ENCODE assay signal across 27 cellular contexts in genomic region chr6:169932491-169932890, GRCh38.
DNase-seq lines count a peak whose midpoint lies in the region; ATAC-seq, FAIRE-seq and TF ChIP-seq lines count a peak whose summit lies in the region.
"Had no signal": no experiment of that assay in that cellular context is flagged by ENCODE, and none has a peak within 500 bp of the region (broad histone marks: within the 10 kb centered on the region; RNA-seq: fewer than 3 reads in every experiment).

No MANE protein-coding gene starts in this region.

- H2BK15ac ChIP-seq in neuronal stem cell (ENCODE audit: low read length) = peak overlapping the region; percentile 35

- no peak overlapping the region for H3K27ac Mint-ChIP-seq in endodermal cell
- H3K27ac Mint-ChIP-seq: activated B cell treated with CpG ODN at 0.5 μM for 24 hours; naive B cell; stimulated activated naive B cell treated with anti-CD40 and anti-IgM and Interleukin-4, amounts not matched to agents 10 μg/mL and 1 μg/mL and 100 μg/mL, for 72 hours had no signal

- peak overlapping the region; percentile 92 for H3K18ac ChIP-seq in neuronal stem cell (ENCODE audit: low read length)

- H2BK5ac ChIP-seq in neuronal stem cell (ENCODE audit: low read length) = no peak overlapping the region

- H3K9me1 ChIP-seq in K562 (ENCODE audit: control insufficient read depth, insufficient read depth, low read length) = no peaks in the 10 kb centered on the region

- H2AK5ac ChIP-seq in neuronal stem cell (ENCODE audit: low read depth, low read length) = no peak overlapping the region

- H3K23ac ChIP-seq in neuronal stem cell (ENCODE audit: low read depth, low read length, poor library complexity) = peak overlapping the region; percentile 23

- no peak overlapping the region for H3K4ac ChIP-seq in neuronal stem cell (ENCODE audit: low read length)

- no peak overlapping the region; the same call in 1 of the 2 replicates for H3K4me2 ChIP-seq in K562 (ENCODE audit: insufficient read depth, low read length)
- H3K4me2 ChIP-seq in neuronal stem cell (ENCODE audit: insufficient read depth, low read length, poor library complexity, severe bottlenecking) = no peak overlapping the region

- no peak for TF ChIP-seq RAD21 in K562 (CRISPR knock-in tag; conservative IDR thresholded peaks at IDR 0.05 in 1 of 2, IDR thresholded peaks at IDR 0.05 in 1 of 2)

- H3K4me1 Mint-ChIP-seq in endodermal cell = peaks cover 2% of the 10 kb centered on the region
- H3K4me1 Mint-ChIP-seq: activated B cell treated with CpG ODN at 0.5 μM for 24 hours; naive B cell; stimulated activated naive B cell treated with anti-CD40 and anti-IgM and Interleukin-4, amounts not matched to agents 10 μg/mL and 1 μg/mL and 100 μg/mL, for 72 hours had no signal

- H3K9me3 ChIP-seq in K562 (replicated peaks; ENCODE audit: control insufficient read depth, insufficient read depth, low read depth, low read length) (no peaks in the 10 kb centered on the region), neuronal stem cell (replicated peaks in 1 of 2; ENCODE audit: control insufficient read depth in 2 of 2, insufficient read depth in 1 of 2, low read depth in 1 of 2, low read length in 2 of 2) (peaks cover 0 to 3% of the 10 kb centered on the region in 2 donors), endodermal cell (ENCODE audit: control insufficient read depth, low read length) (no peaks in the 10 kb centered on the region)
- H3K9me3 ChIP-seq: heart left ventricle, uterus had no signal

- no peak overlapping the region for H3K9ac ChIP-seq in K562 (ENCODE audit: insufficient read depth in 1 of 2, low read depth in 2 of 2, low read length in 2 of 2)
- H3K9ac ChIP-seq in neuronal stem cell (ENCODE audit: low read depth, low read length, poor library complexity) = no peak overlapping the region
- H3K9ac ChIP-seq in endodermal cell (ENCODE audit: extremely low read depth, low read length, poor library complexity, severe bottlenecking) = no peak overlapping the region

- no peaks in the 10 kb centered on the region for H3K27me3 Mint-ChIP-seq in endodermal cell (ENCODE audit: insufficient read depth)

- H3K79me1 ChIP-seq in neuronal stem cell (ENCODE audit: low read depth, low read length) = no peaks in the 10 kb centered on the region

- no peak overlapping the region for H4K8ac ChIP-seq in neuronal stem cell (ENCODE audit: low read depth, low read length)

- FAIRE-seq in K562 (lab: Jason Lieb, UNC) = no peak

- H4K91ac ChIP-seq in neuronal stem cell (ENCODE audit: low read depth, low read length, poor library complexity) = peak overlapping the region; percentile 35

- H3K14ac ChIP-seq in neuronal stem cell (ENCODE audit: low read length) = no peak overlapping the region

- H3K4me3 Mint-ChIP-seq in endodermal cell = no peak overlapping the region
- H3K4me3 Mint-ChIP-seq: activated B cell treated with CpG ODN at 0.5 μM for 24 hours; naive B cell; stimulated activated naive B cell treated with anti-CD40 and anti-IgM and Interleukin-4, amounts not matched to agents 10 μg/mL and 1 μg/mL and 100 μg/mL, for 72 hours had no signal

- H2BK12ac ChIP-seq in neuronal stem cell (ENCODE audit: low read length) = no peak overlapping the region

- H3K36me3 ChIP-seq in K562 (ENCODE audit: control insufficient read depth, insufficient read depth, low read length) (no peaks in the 10 kb centered on the region), neuronal stem cell (replicated peaks in 1 of 2; ENCODE audit: control insufficient read depth in 2 of 2, insufficient read depth in 2 of 2, low read length in 2 of 2) (no peaks in the 10 kb centered on the region), endodermal cell (ENCODE audit: control insufficient read depth, insufficient read depth, low read length) (no peaks in the 10 kb centered on the region)
- H3K36me3 ChIP-seq: heart left ventricle, uterus had no signal

- BruUV-seq in K562 (replicated peaks; lab: Mats Ljungman, UMichigan) = no TSS peak

- no peak overlapping the region for H2BK120ac ChIP-seq in neuronal stem cell (ENCODE audit: low read depth, low read length)

- peaks cover 4% of the 10 kb centered on the region; the same call in 1 of the 2 replicates for H4K20me1 ChIP-seq in K562 (replicated peaks; ENCODE audit: control insufficient read depth, insufficient read depth, low read length)

- H3K4me3 ChIP-seq in K562 (no peak overlapping the region), neuronal stem cell (ENCODE audit: low read length in 2 of 2) (no peak overlapping the region), endodermal cell (ENCODE audit: low read length) (no peak overlapping the region)
- H3K4me3 ChIP-seq: dorsolateral prefrontal cortex, heart left ventricle, uterus had no signal

- in situ Hi-C loops in K562 (cut with MboI) = no loop called here

- TF ChIP-seq EP300 in K562 (IDR thresholded peaks at IDR 0.05; ENCODE audit: low read length) = no peak

- H3K4me1 ChIP-seq in K562 (replicated peaks in 1 of 2; ENCODE audit: control insufficient read depth in 2 of 2, insufficient read depth in 2 of 2, low read length in 2 of 2) = peaks cover 0 to 5% of the 10 kb centered on the region in 2 experiments; a peak in 1 of 5 replicates
- peaks cover 0 to 15% of the 10 kb centered on the region in 2 donors for H3K4me1 ChIP-seq in neuronal stem cell (ENCODE audit: control insufficient read depth in 2 of 2, insufficient read depth in 1 of 2, low read depth in 1 of 2, low read length in 2 of 2)
- H3K4me1 ChIP-seq in endodermal cell (ENCODE audit: control insufficient read depth, insufficient read depth, low read length) = no peaks in the 10 kb centered on the region

- CTCF ChIA-PET in K562 (lab: Yijun Ruan, JAX; ENCODE audit: low intra/inter-chr PET ratio) = no interaction called here

- H3K79me2 ChIP-seq in K562 (ENCODE audit: control insufficient read depth, insufficient read depth, low read length) = no peaks in the 10 kb centered on the region

- ATAC-seq in K562 = peak; percentile 54
- ATAC-seq in HG02870 (IDR thresholded peaks at IDR 0.05; ENCODE audit: unreplicated experiment) = no peak
- ATAC-seq in HG03097 (IDR thresholded peaks at IDR 0.05; ENCODE audit: low FRiP score, unreplicated experiment) = no peak
- ATAC-seq: heart left ventricle; left lobe of liver; right cardiac atrium; SK-N-SH treated with all-trans-retinoic acid at 6 μM for 48 hours; stimulated activated naive B cell treated with anti-CD40 and anti-IgM and Interleukin-4, amounts not matched to agents 10 μg/mL and 1 μg/mL and 100 μg/mL, for 72 hours had no signal

- under 1% methylated on average over 22 of the region's 22 CpGs for WGBS in K562 (ENCODE audit: insufficient coverage, low coverage, missing lambda C conversion rate)
- WGBS in neuronal stem cell (ENCODE audit: extremely low coverage in 2 of 2, insufficient read length in 2 of 2, insufficient replicate concordance in 1 of 2), 2 donors = no CpG with 5 or more reads among the region's 22 CpGs
- WGBS in endodermal cell (ENCODE audit: insufficient coverage in 1 of 2, insufficient read length in 1 of 2), 2 experiments = 83 to 91% methylated on average over 14 to 22 of the region's 22 CpGs

- peak; percentile 80 for DNase-seq in DMS153 treated with DMSO at 0.1 percent for 48 hours (lab: John Stamatoyannopoulos, UW; ENCODE audit: unreplicated experiment)
- DNase-seq in NCI-H2029 (lab: John Stamatoyannopoulos, UW) = peak; percentile 93
- DNase-seq in K562 (ENCODE audit: extremely low read depth in 1 of 4, low spot score in 3 of 4) = peak in 2 of 4 experiments; percentile 24 to 37
- no peak for DNase-seq in neuronal stem cell (ENCODE audit: low spot score)
- no peak for DNase-seq in endodermal cell
- no peak for DNase-seq in GF-D8 (lab: John Stamatoyannopoulos, UW)
- DNase-seq: activated B cell treated with CpG ODN at 0.5 μM for 24 hours; activated naive CD4-positive, alpha-beta T cell treated with anti-CD3 and anti-CD28 coated beads, Interleukin-2, amount 50 U/mL, for 16 hours; C1 segment of cervical spinal cord; Calu3; central memory CD4-positive, alpha-beta T cell; dorsolateral prefrontal cortex; heart left ventricle; KG1; naive B cell; NCI-H1417 treated with DMSO at 0.1 percent for 48 hours; NCI-H2171; NCI-H526 treated with DMSO at 0.1 percent for 48 hours; right cardiac atrium; stimulated activated CD4-positive, alpha-beta T cell treated with anti-CD3 and anti-CD28 coated beads, Interleukin-4, amount 100 ng/mL, for 1 hour; stimulated activated naive B cell treated with anti-CD40 and anti-IgM and Interleukin-4, amounts not matched to agents 10 μg/mL and 1 μg/mL and 100 μg/mL, for 72 hours; uterus had no signal

- H2AFZ ChIP-seq in K562 (ENCODE audit: low read depth, low read length) = no peak overlapping the region
- H2AFZ ChIP-seq in neuronal stem cell (ENCODE audit: low read length) = peak overlapping the region; percentile 53

- TF ChIP-seq CTCF in K562 (IDR thresholded peaks at IDR 0.05 in 2 of 3, conservative IDR thresholded peaks at IDR 0.05 in 1 of 3; ENCODE audit: insufficient read depth in 2 of 3, low read depth in 1 of 3, low read length in 3 of 3) = no peak
- TF ChIP-seq CTCF in endodermal cell (conservative IDR thresholded peaks at IDR 0.05) = no peak

- TF ChIP-seq POLR2A in K562 (conservative IDR thresholded peaks at IDR 0.05) = no peak

- peaks cover 53 to 59% of the 10 kb centered on the region in 2 experiments for H3K27me3 ChIP-seq in K562 (ENCODE audit: control insufficient read depth in 2 of 2, insufficient read depth in 2 of 2, low read length in 2 of 2)
- peaks cover 0 to 2% (median 2%) of the 10 kb centered on the region in 3 experiments for H3K27me3 ChIP-seq in neuronal stem cell (ENCODE audit: control insufficient read depth in 3 of 3, insufficient read depth in 3 of 3, low read depth in 1 of 3, low read length in 3 of 3)
- no peaks in the 10 kb centered on the region for H3K27me3 ChIP-seq in endodermal cell (ENCODE audit: control insufficient read depth, insufficient read depth, low read length, poor library complexity, severe bottlenecking)
- H3K27me3 ChIP-seq: uterus had no signal

- H3K27ac ChIP-seq in K562 (ENCODE audit: extremely low read depth, low read depth, low read length) (no peak overlapping the region), neuronal stem cell (replicated peaks; ENCODE audit: low read length) (no peak overlapping the region), endodermal cell (ENCODE audit: low read depth, low read length) (no peak overlapping the region)
- H3K27ac ChIP-seq: dorsolateral prefrontal cortex, heart left ventricle, RWPE1 had no signal

- no peaks in the 10 kb centered on the region for H3K9me3 Mint-ChIP-seq in endodermal cell

- no peaks in the 10 kb centered on the region for H3K36me3 Mint-ChIP-seq in endodermal cell (ENCODE audit: low read depth)
- H3K36me3 Mint-ChIP-seq: stimulated activated naive B cell treated with anti-CD40 and anti-IgM and Interleukin-4, amounts not matched to agents 10 μg/mL and 1 μg/mL and 100 μg/mL, for 72 hours had no signal

- POLR2A ChIA-PET in K562 (lab: Yijun Ruan, JAX) = interaction anchor here (0.6 to 1.1 kb wide), 2 partner anchors 12 to 508 kb away, joined by 3 read pairs; no protein-coding TSS in a partner anchor

- intact Hi-C loops in K562 (cut with micrococcal nuclease) = loop anchor here (5.0 kb wide), 1 partner anchor 140 kb away; no protein-coding TSS in a partner anchor

TF ChIP-seq in K562, 482 proteins besides CTCF, POLR2A, EP300 and RAD21 (continues in another document):
- no peak for TF ChIP-seq XRCC5 (IDR thresholded peaks at IDR 0.05; ENCODE audit: low read depth, low read length)
- TF ChIP-seq SIN3A (IDR thresholded peaks at IDR 0.05; ENCODE audit: borderline replicate concordance in 2 of 2, control insufficient read depth in 1 of 2, low read depth in 2 of 2, low read length in 2 of 2) = no peak

Comparison
In these comparisons a context has a peak if more than half of its experiments do, and no peak if none do; other contexts are left out.
1. DNase-seq: peak in DMS153 treated with DMSO at 0.1 percent for 48 hours (single experiment) and NCI-H2029 (single experiment); none in neuronal stem cell (single experiment), endodermal cell (single experiment) and GF-D8 (single experiment).